In the genomic region with DNA sequence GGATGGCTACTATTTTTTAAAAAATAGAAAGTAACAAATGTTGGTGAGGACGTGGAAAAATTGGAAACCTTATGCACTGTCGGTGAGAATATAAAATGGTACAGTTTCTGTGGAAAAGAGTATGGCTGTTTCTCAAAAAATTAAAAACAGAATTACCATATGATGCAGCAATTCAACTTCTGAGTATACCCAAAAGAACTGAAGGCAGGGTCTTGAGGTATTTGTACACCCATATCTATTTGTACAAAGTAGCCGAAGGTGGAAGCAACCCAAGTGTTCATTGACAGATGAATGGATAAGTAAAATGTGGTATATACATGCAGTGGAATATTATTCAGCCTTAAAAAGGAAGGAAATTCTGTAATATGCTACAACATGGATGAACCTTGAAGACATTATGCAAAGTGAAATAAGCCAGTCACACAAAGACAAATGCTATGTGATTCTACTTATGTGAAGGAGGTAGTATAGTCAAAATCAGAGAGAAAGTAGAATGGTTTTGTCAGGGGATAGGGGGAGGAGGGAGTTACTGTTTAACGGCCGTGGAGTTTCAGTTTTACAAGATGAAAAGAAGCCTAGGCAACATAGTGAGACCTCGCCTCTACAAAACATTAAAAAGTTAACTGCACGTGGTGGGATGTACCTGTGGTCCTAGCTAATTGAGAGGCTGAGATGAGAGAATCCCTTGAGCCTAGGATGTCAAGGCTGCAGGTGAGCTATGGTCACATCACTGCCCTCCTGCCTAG, we compare ENCODE assay signal across 15 cellular contexts. TPM values are rescaled to one million over a fixed set of nuclear protein-coding genes. Genes with fewer than 3 reads are reported as not detected.
DNase-seq lines count a peak whose midpoint lies in the region; ATAC-seq and TF ChIP-seq lines count a peak whose summit lies in the region.
"Had no signal": no experiment of that assay in that cellular context is flagged by ENCODE, and none has a peak within 500 bp of the region (broad histone marks: within the 10 kb centered on the region; RNA-seq: fewer than 3 reads in every experiment).

No MANE protein-coding gene starts in this region.

- H3K4me3 Mint-ChIP-seq in activated T-helper 17 cell treated with anti-CD3 and anti-CD28 coated beads, Interleukin-2, amount 50 U/mL, for 72 hours = peak overlapping the region; percentile 5
- H3K4me3 Mint-ChIP-seq: HFFc6 had no signal

- H3K36me3 Mint-ChIP-seq in activated T-helper 17 cell treated with anti-CD3 and anti-CD28 coated beads, Interleukin-2, amount 50 U/mL, for 72 hours (ENCODE audit: low read depth) = peaks cover 9% of the 10 kb centered on the region

- H3K4me1 Mint-ChIP-seq in activated T-helper 17 cell treated with anti-CD3 and anti-CD28 coated beads, Interleukin-2, amount 50 U/mL, for 72 hours = peaks cover 13% of the 10 kb centered on the region

- intact Hi-C loops in dorsolateral prefrontal cortex (cut with DNase I) = no loop called here

- peaks cover 6% of the 10 kb centered on the region for H3K9me3 Mint-ChIP-seq in activated T-helper 17 cell treated with anti-CD3 and anti-CD28 coated beads, Interleukin-2, amount 50 U/mL, for 72 hours

- TF ChIP-seq CTCF in dorsolateral prefrontal cortex (IDR thresholded peaks at IDR 0.05 in 54 of 56, conservative IDR thresholded peaks at IDR 0.05 in 2 of 56; ENCODE audit: low read depth in 1 of 56, partially characterized antibody in 56 of 56) = no peak

- H3K27ac ChIP-seq in dorsolateral prefrontal cortex = no peak overlapping the region
- H3K27ac ChIP-seq: spleen, testis, VCaP had no signal

- ATAC-seq in activated CD4-positive, CD25-positive, alpha-beta regulatory T cell treated with anti-CD3 and anti-CD28 coated beads, Interleukin-2, amount 50 U/mL, for 24 hours = peak; percentile 53 to 65
- ATAC-seq in GM21423 (IDR thresholded peaks at IDR 0.05; ENCODE audit: unreplicated experiment) (peak; percentile 95), HG03060 (IDR thresholded peaks at IDR 0.05; ENCODE audit: low read depth, unreplicated experiment) (peak; percentile 72), HG02571 (IDR thresholded peaks at IDR 0.05; ENCODE audit: unreplicated experiment) (no peak)
- peak; percentile 89 for ATAC-seq in activated T-helper 17 cell treated with anti-CD3 and anti-CD28 coated beads, Interleukin-2, amount 50 U/mL, for 72 hours (replicated peaks)

- H3K27me3 ChIP-seq in dorsolateral prefrontal cortex = no peaks in the 10 kb centered on the region
- H3K27me3 ChIP-seq: spleen, testis had no signal

- H3K27ac Mint-ChIP-seq in activated T-helper 17 cell treated with anti-CD3 and anti-CD28 coated beads, Interleukin-2, amount 50 U/mL, for 72 hours = peak overlapping the region; percentile 33
- H3K27ac Mint-ChIP-seq: HFFc6 had no signal

- H3K4me3 ChIP-seq in dorsolateral prefrontal cortex = no peak overlapping the region
- H3K4me3 ChIP-seq: spleen, testis had no signal

- H3K27me3 Mint-ChIP-seq in activated T-helper 17 cell treated with anti-CD3 and anti-CD28 coated beads, Interleukin-2, amount 50 U/mL, for 72 hours = no peaks in the 10 kb centered on the region

- DNase-seq in activated CD4-positive, CD25-positive, alpha-beta regulatory T cell (lab: John Stamatoyannopoulos, UW) = no peak
- DNase-seq in dorsolateral prefrontal cortex (no peak), NCI-H2029 treated with DMSO at 0.1 percent for 48 hours (lab: John Stamatoyannopoulos, UW) (no peak)
- DNase-seq: 8988T; activated CD8-positive, alpha-beta memory T cell treated with anti-CD3 and anti-CD28 coated beads, Interleukin-2, amount 50 U/mL, for 48 hours; HFFc6; IMR-90; spleen; testis had no signal

RNA-seq across cellular contexts. Expression of a gene that starts 38.4 kb away (rescaled TPM):
- 100 to 1,000 TPM; 178 to 384 TPM for total RNA-seq in activated T-helper 17 cell treated with anti-CD3 and anti-CD28 coated beads, Interleukin-2, amount 50 U/mL, for 72 hours
- total RNA-seq in dorsolateral prefrontal cortex = 100 to 1,000 TPM in 70 of 120 experiments, 10 to 100 TPM in 50; 66.9 to 156 (median 104) TPM
